9 cellular contexts compared by ENCODE assay signal in the genomic region with DNA sequence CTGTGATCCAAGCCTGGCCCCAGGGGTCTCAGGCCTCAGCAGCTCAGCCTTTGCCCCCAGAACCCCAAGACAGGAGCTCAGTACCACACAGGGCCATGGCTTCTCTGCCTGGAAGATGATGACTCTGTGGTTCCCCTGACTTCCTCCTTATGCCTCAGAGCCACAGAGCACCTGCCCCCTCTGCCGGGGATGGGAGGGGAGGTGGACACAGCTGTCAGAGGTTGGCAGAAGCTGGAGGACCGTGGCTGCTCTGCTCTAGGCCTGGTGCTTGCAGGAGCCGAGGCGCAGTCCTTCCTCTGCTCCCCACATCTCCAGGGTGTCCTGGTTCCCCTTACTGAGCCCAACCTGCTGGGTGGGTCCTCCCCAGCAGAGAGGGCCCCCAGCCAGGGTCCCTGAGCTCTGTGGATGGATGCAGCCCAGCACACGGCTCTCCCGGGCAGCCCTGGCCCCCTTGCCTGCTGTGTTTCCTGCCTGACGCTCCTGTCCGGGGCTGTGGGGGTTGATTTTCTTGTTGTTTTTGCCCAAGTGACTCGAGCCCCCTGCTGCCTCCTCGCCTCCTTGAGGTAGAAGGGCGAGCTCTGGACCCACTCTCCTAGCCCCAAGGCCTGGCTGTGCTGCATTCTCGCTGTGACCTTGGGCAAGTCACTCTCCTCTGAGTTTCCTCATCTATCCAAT. TPM values are rescaled to one million over a fixed set of nuclear protein-coding genes. Genes with fewer than 3 reads are reported as not detected.
A peak's percentile ranks its signal among the peaks of the same experiment; 100 is the strongest.
DNase-seq lines count a peak whose midpoint lies in the region; ATAC-seq and FAIRE-seq lines count a peak whose summit lies in the region.
"Had no signal": no experiment of that assay in that cellular context is flagged by ENCODE, and none has a peak within 500 bp of the region (broad histone marks: within the 10 kb centered on the region; RNA-seq: fewer than 3 reads in every experiment).

No MANE protein-coding gene starts in this region.

- H3K27me3 ChIP-seq in small intestine (ENCODE audit: control insufficient read depth in 2 of 2, insufficient read depth in 2 of 2, low read length in 2 of 2) = no peaks in the 10 kb centered on the region

- in situ Hi-C loops in G401 (cut with HindIII; ENCODE audit: low sequenced_read_pairs) = no loop called here

- WGBS in small intestine, 3 donors = 70 to 72% (median 71%) methylated on average over 10 to 12 of the region's 12 CpGs

- H3K4me3 Mint-ChIP-seq in central memory CD8-positive, alpha-beta T cell = no peak overlapping the region

- peak overlapping the region; percentile 61 for H3K27ac Mint-ChIP-seq in central memory CD8-positive, alpha-beta T cell (ENCODE audit: low read depth)

- H3K9me3 Mint-ChIP-seq in central memory CD8-positive, alpha-beta T cell = no peaks in the 10 kb centered on the region

- ATAC-seq in HG03521 (IDR thresholded peaks at IDR 0.05; ENCODE audit: unreplicated experiment) = peak; percentile 52
- peak; percentile 19 for ATAC-seq in central memory CD8-positive, alpha-beta T cell (replicated peaks; ENCODE audit: extremely low read depth, poor library complexity, severe bottlenecking)

- no peaks in the 10 kb centered on the region for H3K9me3 ChIP-seq in small intestine (ENCODE audit: control insufficient read depth, low read depth)

- H3K36me3 ChIP-seq in small intestine (ENCODE audit: control insufficient read depth in 2 of 2, insufficient read depth in 2 of 2, low read length in 2 of 2) = peaks cover 0 to under 1% of the 10 kb centered on the region in 2 donors

- H3K4me3 ChIP-seq in small intestine (ENCODE audit: low read depth in 1 of 2, low read length in 2 of 2) = no peak overlapping the region

- peaks cover 19% of the 10 kb centered on the region for H3K36me3 Mint-ChIP-seq in central memory CD8-positive, alpha-beta T cell (ENCODE audit: insufficient read depth)

- no peaks in the 10 kb centered on the region for H3K4me1 ChIP-seq in small intestine (ENCODE audit: control insufficient read depth in 2 of 2, insufficient read depth in 1 of 2, low read depth in 1 of 2, low read length in 1 of 2)

- H3K27ac ChIP-seq in small intestine (ENCODE audit: low read depth in 1 of 2, low read length in 1 of 2) = no peak overlapping the region

- no peaks in the 10 kb centered on the region for H3K27me3 Mint-ChIP-seq in central memory CD8-positive, alpha-beta T cell

- DNase-seq in Daoy (ENCODE audit: low read depth) = peak; percentile 39
- peak; percentile 49 for DNase-seq in OCI-M1 (lab: John Stamatoyannopoulos, UW)
- DNase-seq in central memory CD8-positive, alpha-beta T cell (ENCODE audit: low spot score in 2 of 2) = peak in 1 of 2 donors; percentile 12
- peak; percentile 39 for DNase-seq in small intestine
- DNase-seq in HPDE6-E6E7 (ENCODE audit: extremely low spot score) = no peak
- no peak for DNase-seq in NCI-H187 treated with DMSO at 0.1 percent for 48 hours (lab: John Stamatoyannopoulos, UW)
- no peak for DNase-seq in G401 (ENCODE audit: low spot score)

- peaks cover 12% of the 10 kb centered on the region for H3K4me1 Mint-ChIP-seq in central memory CD8-positive, alpha-beta T cell

- FAIRE-seq in small intestine (lab: Jason Lieb, UNC) = no peak
- FAIRE-seq: H1 had no signal

RNA-seq across cellular contexts. Expression of a gene that starts 36.6 kb away (rescaled TPM):
- 0.11 TPM in 1 of 2 replicates, not detected in the other for total RNA-seq in Daoy (2014; rRNA removed; shearing (Covaris generic))
- 10 to 100 TPM in 1 of 3 donors, 1 to 10 TPM in 2; 1.8 to 17.0 (median 4.1) TPM for polyA plus RNA-seq in small intestine
- total RNA-seq in G401 (2014; rRNA removed; shearing (Covaris generic)) = not detected in 2 replicates

RNA-seq across cellular contexts. Expression of a gene that starts 39.4 kb away (rescaled TPM):
- 144 and 181 TPM in 2 replicates for total RNA-seq in Daoy (2014; rRNA removed; shearing (Covaris generic))
- polyA plus RNA-seq in small intestine = 100 to 1,000 TPM; 263 to 352 (median 334) TPM
- total RNA-seq in G401 (2014; rRNA removed; shearing (Covaris generic)) = 235 and 245 TPM in 2 replicates

Comparison
In these comparisons a context has a peak if more than half of its experiments do, and no peak if none do; other contexts are left out.
1. DNase-seq: peak in Daoy (single experiment), OCI-M1 (single experiment) and small intestine (single experiment); none in HPDE6-E6E7 (single experiment), NCI-H187 treated with DMSO at 0.1 percent for 48 hours (single experiment) and G401 (single experiment).